Comparison of ENCODE assay signal across 10 cellular contexts in genomic region chr6:169561665-169562064, GRCh38.
"Had no signal": no experiment of that assay in that cellular context is flagged by ENCODE, and none has a peak within 500 bp of the region (broad histone marks: within the 10 kb centered on the region; RNA-seq: fewer than 3 reads in every experiment).

No MANE protein-coding gene starts in this region.

- H3K4me2 ChIP-seq: KMS-11 had no signal

- FAIRE-seq: HepG2 had no signal

- H2AFZ ChIP-seq: GM23248 had no signal

- H3K27ac ChIP-seq: GM23248, HL-60, KMS-11 had no signal

- H3K9ac ChIP-seq: GM23248, KMS-11 had no signal

- DNase-seq: GM23248, GOT3, H7, KBM-7 had no signal

- ATAC-seq: HCT116 had no signal

- H3K9me3 ChIP-seq: HAP-1 had no signal

- H3K4me3 ChIP-seq: GM23248, HAP-1 had no signal

- H3K4me3 Mint-ChIP-seq: IgD-negative memory B cell had no signal
